ENCODE assay signal across 20 cellular contexts in the genomic region with DNA sequence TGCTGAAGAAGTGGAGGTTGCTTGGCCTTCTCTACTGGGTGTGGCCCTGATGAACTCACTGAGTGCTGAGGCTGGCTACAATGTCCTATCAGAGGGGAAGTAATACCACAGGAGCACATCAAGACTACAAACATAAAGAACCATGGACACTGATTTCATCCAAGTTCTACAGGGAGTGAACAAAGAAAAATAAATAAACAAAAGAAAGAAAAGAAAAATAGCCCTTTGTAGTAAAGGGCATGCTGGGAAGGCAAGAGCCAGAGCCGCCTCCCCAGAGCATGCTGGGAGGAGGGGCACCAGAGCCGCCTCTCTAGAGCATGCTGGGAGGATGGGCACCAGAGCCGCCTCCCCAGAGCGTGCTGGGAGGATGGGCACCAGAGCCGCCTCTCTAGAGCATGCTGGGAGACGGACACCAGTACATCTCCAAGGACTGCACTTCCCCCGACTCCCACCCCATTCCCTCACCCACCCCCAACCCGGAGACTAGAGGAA.
"Had no signal": no experiment of that assay in that cellular context is flagged by ENCODE, and none has a peak within 500 bp of the region (broad histone marks: within the 10 kb centered on the region; RNA-seq: fewer than 3 reads in every experiment).

No MANE protein-coding gene starts in this region.

- ATAC-seq: activated T-helper 17 cell treated with anti-CD3 and anti-CD28 coated beads, Interleukin-2, amount 50 U/mL, for 72 hours; gastrocnemius medialis; left lung; mucosa of descending colon; upper lobe of right lung had no signal

- H3K9me3 ChIP-seq: gastrocnemius medialis, upper lobe of right lung had no signal

- H3K4me1 ChIP-seq: gastrocnemius medialis, left lung, upper lobe of right lung had no signal

- H3K4me3 ChIP-seq: dorsolateral prefrontal cortex, gastrocnemius medialis, left lung, mucosa of descending colon, stomach, upper lobe of right lung had no signal

- H3K27ac Mint-ChIP-seq: activated CD4-positive, alpha-beta memory T cell treated with anti-CD3 and anti-CD28 coated beads, Interleukin-2, amount 10 ng/mL, durations not matched to agents 7 days and 5 days; activated naive CD8-positive, alpha-beta T cell treated with anti-CD3 and anti-CD28 coated beads for 36 hours; activated T-helper 17 cell treated with anti-CD3 and anti-CD28 coated beads, Interleukin-2, amount 50 U/mL, for 72 hours; naive B cell had no signal

- H3K27ac ChIP-seq: gastrocnemius medialis, left lung, stomach, upper lobe of right lung had no signal

- H3K4me1 Mint-ChIP-seq: activated CD4-positive, alpha-beta memory T cell treated with anti-CD3 and anti-CD28 coated beads, Interleukin-2, amount 10 ng/mL, durations not matched to agents 7 days and 5 days; activated T-helper 17 cell treated with anti-CD3 and anti-CD28 coated beads, Interleukin-2, amount 50 U/mL, for 72 hours; naive B cell had no signal

- H3K9me3 Mint-ChIP-seq: activated CD4-positive, alpha-beta memory T cell treated with anti-CD3 and anti-CD28 coated beads, Interleukin-2, amount 10 ng/mL, durations not matched to agents 7 days and 5 days; activated naive CD8-positive, alpha-beta T cell treated with anti-CD3 and anti-CD28 coated beads for 36 hours; activated T-helper 17 cell treated with anti-CD3 and anti-CD28 coated beads, Interleukin-2, amount 50 U/mL, for 72 hours had no signal

- H3K36me3 ChIP-seq: gastrocnemius medialis, left lung, stomach, upper lobe of right lung had no signal

- DNase-seq: activated CD4-positive, alpha-beta memory T cell treated with anti-CD3 and anti-CD28 coated beads, Interleukin-2, amount 10 ng/mL, durations not matched to agents 7 days and 5 days; activated CD4-positive, alpha-beta T cell treated with anti-CD3 and anti-CD28 coated beads for 48 hours; activated CD4-positive, CD25-positive, alpha-beta regulatory T cell; activated naive CD4-positive, alpha-beta T cell; activated naive CD8-positive, alpha-beta T cell treated with anti-CD3 and anti-CD28 coated beads for 36 hours; activated T-cell treated with anti-CD3 and anti-CD28 coated beads, Interleukin-2, amount 50 U/mL, for 1 hour; amniotic stem cell; dorsolateral prefrontal cortex; gastrocnemius medialis; head of caudate nucleus; left lung; mucosa of descending colon; naive B cell; posterior cingulate gyrus; stimulated activated CD4-positive, alpha-beta T cell treated with anti-CD3 and anti-CD28 coated beads, Interleukin-2, amount 100 ng/mL, for 24 hours; stomach; T1000; upper lobe of right lung had no signal

- H3K27me3 ChIP-seq: dorsolateral prefrontal cortex, gastrocnemius medialis, left lung, stomach, upper lobe of right lung had no signal

- H3K4me3 Mint-ChIP-seq: activated CD4-positive, alpha-beta memory T cell treated with anti-CD3 and anti-CD28 coated beads, Interleukin-2, amount 10 ng/mL, durations not matched to agents 7 days and 5 days; activated naive CD8-positive, alpha-beta T cell treated with anti-CD3 and anti-CD28 coated beads for 36 hours; activated T-helper 17 cell treated with anti-CD3 and anti-CD28 coated beads, Interleukin-2, amount 50 U/mL, for 72 hours; naive B cell had no signal

- FAIRE-seq: colon had no signal

- H3K36me3 Mint-ChIP-seq: activated naive CD8-positive, alpha-beta T cell treated with anti-CD3 and anti-CD28 coated beads for 36 hours; naive B cell had no signal
